8 cellular contexts compared by ENCODE assay signal in genomic region chr12:108562348-108563134, GRCh38. TPM values are rescaled to one million over a fixed set of nuclear protein-coding genes. Genes with fewer than 3 reads are reported as not detected.
DNase-seq lines count a peak whose midpoint lies in the region; ATAC-seq and TF ChIP-seq lines count a peak whose summit lies in the region.

ISCU (plus strand) TSS chr12:108562596; CDS start chr12:108562623, 27 bp downstream.

- H3K18ac ChIP-seq in trophoblast cell (ENCODE audit: low read length): peak within 1 kb of the TSS; percentile 93

- peak within 1 kb of the TSS; percentile 95 for H3K4me2 ChIP-seq in trophoblast cell (ENCODE audit: low read length)

- H4K8ac ChIP-seq in trophoblast cell (ENCODE audit: low read depth, low read length): peak within 1 kb of the TSS; percentile 100

- H3K36me3 Mint-ChIP-seq in T-cell: peaks cover 20% of the 10 kb centered on the region

- H3K79me2 ChIP-seq in trophoblast cell (ENCODE audit: control insufficient read depth, insufficient read depth, low read length, poor library complexity): peaks cover 29% of the 10 kb centered on the region

- peak within 1 kb of the TSS; percentile 87 for H3K4ac ChIP-seq in trophoblast cell (ENCODE audit: low read depth, low read length)

- H4K12ac ChIP-seq in trophoblast cell (ENCODE audit: low read depth, low read length): peak within 1 kb of the TSS; percentile 88

- peak within 1 kb of the TSS; percentile 92 for H3K9ac ChIP-seq in trophoblast cell (ENCODE audit: low read length)

- no peak within 1 kb of the TSS for H3K23ac ChIP-seq in trophoblast cell (ENCODE audit: low read length)

- ATAC-seq in HG02870 (IDR thresholded peaks at IDR 0.05; ENCODE audit: unreplicated experiment): peak; percentile 63
- ATAC-seq in T-cell (replicated peaks in 1 of 4): peak; percentile 72 to 81 (median 73)

- peak within 1 kb of the TSS; percentile 95 for H3K14ac ChIP-seq in trophoblast cell (ENCODE audit: low read length)

- intact Hi-C loops in cardiac septum (cut with DNase I): loop anchor here (1.0 to 5.0 kb wide), 4 partner anchors 56 to 385 kb away; partner anchors contain the start of gene SSH1

- in situ Hi-C loops in GM13977 (cut with MboI; ENCODE audit: low pct_unique_long_range_greater_than_20kb, low sequenced_read_pairs, unreplicated experiment): loop anchor here (5.0 kb wide), 1 partner anchor 240 kb away; no protein-coding TSS in a partner anchor

- DNase-seq in GM13977 (ENCODE audit: low spot score) (peak; percentile 96), NCI-H146 (lab: John Stamatoyannopoulos, UW) (peak; percentile 96), T-cell (peak; percentile 96 to 100 (median 99)), cardiac septum (ENCODE audit: low spot score) (peak; percentile 99), trophoblast cell (peak; percentile 99 to 100), tibial nerve (ENCODE audit: low spot score in 2 of 2) (peak; percentile 91 to 95)

- H3K9me3 Mint-ChIP-seq in T-cell: no peaks in the 10 kb centered on the region

- H3K4me1 Mint-ChIP-seq in T-cell: peaks cover 47 to 74% (median 69%) of the 10 kb centered on the region in 3 donors

- peak; percentile 74 to 93 for TF ChIP-seq EP300 in tibial nerve (IDR thresholded peaks at IDR 0.05)

- peak; percentile 76 to 94 for TF ChIP-seq POLR2A in tibial nerve (IDR thresholded peaks at IDR 0.05)

- peak within 1 kb of the TSS; percentile 89 for H4K91ac ChIP-seq in trophoblast cell (ENCODE audit: low read depth, low read length)

- no peaks in the 10 kb centered on the region for H3K27me3 ChIP-seq in trophoblast cell (ENCODE audit: insufficient read depth, low read length)
- H3K27me3 ChIP-seq in tibial nerve: no peaks in the 10 kb centered on the region

- H3K4me3 ChIP-seq in trophoblast cell (ENCODE audit: low read depth, low read length) (peak within 1 kb of the TSS; percentile 94), tibial nerve (peak within 1 kb of the TSS; percentile 81 to 97 (median 96))

- TF ChIP-seq CTCF in GM13977 (IDR thresholded peaks at IDR 0.05; ENCODE audit: extremely low read depth, insufficient read depth, missing control alignments): no peak
- peak in 2 of 5 experiments; percentile 27 to 40 for TF ChIP-seq CTCF in tibial nerve (IDR thresholded peaks at IDR 0.05)

- H2AK5ac ChIP-seq in trophoblast cell (ENCODE audit: low read length): peak within 1 kb of the TSS; percentile 74

- 0% methylated on average over 72 of the region's 72 CpGs for WGBS in adipose tissue, 3 donors
- WGBS in trophoblast cell (ENCODE audit: extremely low coverage, insufficient coverage, insufficient read length): no CpG with 5 or more reads among the region's 72 CpGs
- WGBS in tibial nerve, 2 donors: 0% methylated on average over 13 of the region's 72 CpGs; no CpG with 5 or more reads in 1 of the 2 donors

- peak within 1 kb of the TSS; percentile 91 for H2BK120ac ChIP-seq in trophoblast cell (ENCODE audit: insufficient read depth, low read length, poor library complexity)

- H3K9me3 ChIP-seq in trophoblast cell (ENCODE audit: insufficient read depth, low read depth, low read length) (peaks cover 2% of the 10 kb centered on the region), tibial nerve (no peaks in the 10 kb centered on the region)

- no peaks in the 10 kb centered on the region for H3K27me3 Mint-ChIP-seq in T-cell

- H3K27ac ChIP-seq in adipose tissue (ENCODE audit: low read depth, low read length) (no peak within 1 kb of the TSS), trophoblast cell (ENCODE audit: low read depth, low read length) (peak within 1 kb of the TSS; percentile 90), tibial nerve (peak within 1 kb of the TSS; percentile 81 to 97 (median 97))

- peak within 1 kb of the TSS; percentile 96 for H2BK5ac ChIP-seq in trophoblast cell (ENCODE audit: low read depth, low read length, poor library complexity)

- peaks cover 31% of the 10 kb centered on the region for H3K79me1 ChIP-seq in trophoblast cell (ENCODE audit: low read length)

- CTCF ChIA-PET in T-cell (lab: Charles Lee): interaction anchor here (0.6 to 11.9 kb wide), 9 partner anchors 47 to 530 kb away, joined by 3 to 140 read pairs (median 4); partner anchors contain the start of genes ALKBH2 (in 1 of the 2) and FICD (in 1 of the 2)

- H3K4me3 Mint-ChIP-seq in T-cell: peak within 1 kb of the TSS; percentile 98 to 100 (median 100)

- H2BK12ac ChIP-seq in trophoblast cell (ENCODE audit: low read length): peak within 1 kb of the TSS; percentile 47

- H3K36me3 ChIP-seq in trophoblast cell (ENCODE audit: control insufficient read depth in 1 of 2, insufficient read depth in 2 of 2, low read length in 2 of 2): peaks cover 18 to 43% of the 10 kb centered on the region in 2 experiments
- H3K36me3 ChIP-seq in tibial nerve: peaks cover 0 to 39% (median 16%) of the 10 kb centered on the region in 3 donors

- H3K4me1 ChIP-seq in trophoblast cell (ENCODE audit: control insufficient read depth in 1 of 2, insufficient read depth in 2 of 2, low read length in 2 of 2): peaks cover 6 to 15% of the 10 kb centered on the region in 2 experiments
- H3K4me1 ChIP-seq in tibial nerve: peaks cover 0 to 75% (median 20%) of the 10 kb centered on the region in 4 donors

- peak within 1 kb of the TSS; percentile 99 to 100 for H3K27ac Mint-ChIP-seq in T-cell

- POLR2A ChIA-PET in T-cell (lab: Charles Lee): interaction anchor here (0.6 to 1.7 kb wide), 5 partner anchors 30 to 71 kb away, joined by 3 to 6 read pairs (median 3); partner anchors contain the start of gene SELPLG (in 1 of the 2)

- peak within 1 kb of the TSS; percentile 87 for H2AFZ ChIP-seq in trophoblast cell (ENCODE audit: insufficient read depth, low read length, poor library complexity)

RNA-seq across cellular contexts. Expression of gene ISCU, which starts in this region (rescaled TPM):
- total RNA-seq in T-cell (100 to 1,000 TPM; 108 to 190 (median 130) TPM), cardiac septum (432 TPM), tibial nerve (100 to 1,000 TPM; 172 to 269 (median 185) TPM)
- polyA plus RNA-seq in adipose tissue: 100 to 1,000 TPM in 2 of 3 donors, 10 to 100 TPM in 1; 59.0 to 267 (median 184) TPM
- polyA plus RNA-seq in trophoblast cell (2013): 154 and 158 TPM in 2 replicates
